ENCODE assay signal across 8 cellular contexts in genomic region chr1:201171063-201172036, GRCh38.
A peak's percentile ranks its signal among the peaks of the same experiment; 100 is the strongest.
DNase-seq lines count a peak whose midpoint lies in the region; ATAC-seq lines count a peak whose summit lies in the region.

No MANE protein-coding gene starts in this region.

- H3K4me3 ChIP-seq in effector memory CD4-positive, alpha-beta T cell (ENCODE audit: insufficient read depth, low read depth, low read length, poor library complexity, severe bottlenecking): peak overlapping the region; percentile 68

- no peaks in the 10 kb centered on the region for H3K36me3 ChIP-seq in effector memory CD4-positive, alpha-beta T cell (ENCODE audit: control insufficient read depth, insufficient read depth, low read length)

- H3K4me1 ChIP-seq in effector memory CD4-positive, alpha-beta T cell (ENCODE audit: control insufficient read depth, insufficient read depth, low read length, poor library complexity, severe bottlenecking): peaks cover 9% of the 10 kb centered on the region

- peak; percentile 32 for ATAC-seq in HG02623 (IDR thresholded peaks at IDR 0.05; ENCODE audit: unreplicated experiment)
- ATAC-seq in stimulated activated naive CD8-positive, alpha-beta T cell treated with anti-CD3 and anti-CD28 coated beads, Interleukin-15, Interleukin-2, amounts not matched to agents 100 U/mL and 50 U/mL, for 24 hours: peak; percentile 66

- no peaks in the 10 kb centered on the region for H3K27me3 ChIP-seq in effector memory CD4-positive, alpha-beta T cell (replicated peaks; ENCODE audit: control insufficient read depth, insufficient read depth, low read length, poor library complexity, severe bottlenecking)

- peak overlapping the region; percentile 39 for H3K27ac ChIP-seq in effector memory CD4-positive, alpha-beta T cell (ENCODE audit: insufficient read depth, low read length, poor library complexity, severe bottlenecking)

- no peaks in the 10 kb centered on the region for H3K9me3 ChIP-seq in effector memory CD4-positive, alpha-beta T cell (ENCODE audit: control insufficient read depth, low read length)

- DNase-seq in DMS 273 (lab: John Stamatoyannopoulos, UW; ENCODE audit: unreplicated experiment) (peak; percentile 79), DMS 273 treated with DMSO at 0.1 percent for 48 hours (lab: John Stamatoyannopoulos, UW) (no peak), NCI-H1694 (lab: John Stamatoyannopoulos, UW) (peak; percentile 40), midbrain (lab: John Stamatoyannopoulos, UW) (peak; percentile 71)
- DNase-seq in activated CD4-positive, alpha-beta T cell treated with anti-CD3 and anti-CD28 coated beads for 48 hours: peak; percentile 80
- DNase-seq in effector memory CD4-positive, alpha-beta T cell: peak; percentile 14 to 23 (median 18)
- DNase-seq in stimulated activated naive CD8-positive, alpha-beta T cell treated with anti-CD3 and anti-CD28 coated beads, Interleukin-15, Interleukin-2, amounts not matched to agents 100 U/mL and 50 U/mL, for 24 hours: peak; percentile 63
